ENCODE assay signal across 1 cellular context in the genomic region with DNA sequence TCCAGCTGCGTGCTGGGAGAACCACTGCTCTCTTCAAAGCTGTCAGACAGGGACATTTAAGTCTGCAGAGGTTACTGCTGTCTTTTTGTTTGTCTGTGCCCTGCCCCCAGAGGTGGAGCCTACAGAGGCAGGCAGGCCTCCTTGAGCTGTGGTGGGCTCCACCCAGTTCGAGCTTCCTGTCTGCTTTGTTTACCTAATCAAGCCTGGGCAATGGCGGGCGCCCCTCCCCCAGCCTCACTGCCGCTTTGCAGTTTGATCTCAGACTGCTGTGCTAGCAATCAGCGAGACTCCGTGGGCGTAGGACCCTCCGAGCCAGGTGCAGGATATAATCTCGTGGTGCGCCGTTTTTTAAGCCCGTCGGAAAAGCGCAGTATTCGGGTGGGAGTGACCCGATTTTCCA. TPM values are rescaled to one million over a fixed set of nuclear protein-coding genes. Genes with fewer than 3 reads are reported as not detected.
"Had no signal": no experiment of that assay in that cellular context is flagged by ENCODE, and none has a peak within 500 bp of the region (broad histone marks: within the 10 kb centered on the region; RNA-seq: fewer than 3 reads in every experiment).

No MANE protein-coding gene starts in this region.

RNA-seq across cellular contexts. Expression of a gene that starts 23.2 kb away (rescaled TPM):
- total RNA-seq: G401 had no signal

RNA-seq across cellular contexts. Expression of a gene that starts 35.4 kb away (rescaled TPM):
- total RNA-seq: G401 had no signal
